7 cellular contexts compared by ENCODE assay signal in genomic region chr22:47080100-47080499, GRCh38.
"Had no signal": no experiment of that assay in that cellular context is flagged by ENCODE, and none has a peak within 500 bp of the region (broad histone marks: within the 10 kb centered on the region; RNA-seq: fewer than 3 reads in every experiment).

No MANE protein-coding gene starts in this region.

- FAIRE-seq: G401.6, GM12878, GM12891, GM12892, GM18507 had no signal

- H3K4me3 ChIP-seq: GM12878 had no signal

- DNase-seq: GDM1, GF-D8 had no signal

- ATAC-seq: GM12878 had no signal
